In genomic region chr16:66274335-66275110, GRCh38 we compare ENCODE assay signal across 8 cellular contexts.
DNase-seq lines count a peak whose midpoint lies in the region; ATAC-seq and TF ChIP-seq lines count a peak whose summit lies in the region.

No MANE protein-coding gene starts in this region.

- CTCF ChIA-PET in A673 (lab: Charles Lee), result interaction anchor here (1.0 kb wide), 1 partner anchor 200 kb away, joined by 3 read pairs; no protein-coding TSS in a partner anchor

- DNase-seq in A673 (ENCODE audit: low spot score) (peak; percentile 72), GM10266 (ENCODE audit: extremely low spot score) (peak; percentile 51), NCI-H2171 (lab: John Stamatoyannopoulos, UW) (peak; percentile 24), cardiac fibroblast (ENCODE audit: low read depth in 2 of 2) (peak; percentile 64 to 65), retinal pigment epithelial cell (ENCODE audit: low read depth) (no peak)

- intact Hi-C loops in A673 (cut with micrococcal nuclease; ENCODE audit: unreplicated experiment), result loop anchor here (1.0 to 10.0 kb wide), 3 partner anchors 41 to 620 kb away; no protein-coding TSS in a partner anchor

- H3K9me3 ChIP-seq in A673 (ENCODE audit: low read depth, low read length, poor library complexity, severe bottlenecking), result no peaks in the 10 kb centered on the region

- H3K36me3 ChIP-seq in A673 (ENCODE audit: insufficient read depth, low read length, poor library complexity, severe bottlenecking), result no peaks in the 10 kb centered on the region

- H3K4me3 ChIP-seq in A673 (ENCODE audit: low read depth, low read length, poor library complexity, severe bottlenecking) (no peak overlapping the region), cardiac fibroblast (replicated peaks in 1 of 2; ENCODE audit: low read depth in 2 of 2, low read length in 2 of 2) (no peak overlapping the region), retinal pigment epithelial cell (ENCODE audit: low read length) (no peak overlapping the region)

- POLR2A ChIA-PET in A673 (lab: Charles Lee; ENCODE audit: low non-redundant PET), result interaction anchor here (1.0 kb wide), 1 partner anchor 731 kb away, joined by 3 read pairs; no protein-coding TSS in a partner anchor

- no peak for ATAC-seq in GM21390 (IDR thresholded peaks at IDR 0.05; ENCODE audit: unreplicated experiment)
- no peak for ATAC-seq in HG03565 (IDR thresholded peaks at IDR 0.05; ENCODE audit: unreplicated experiment)
- ATAC-seq in HG03175 (IDR thresholded peaks at IDR 0.05; ENCODE audit: unreplicated experiment), result no peak

- H3K27ac ChIP-seq in A673 (ENCODE audit: low read depth, low read length, poor library complexity, severe bottlenecking), result peak overlapping the region; percentile 76

- TF ChIP-seq CTCF in A673 (conservative IDR thresholded peaks at IDR 0.05; ENCODE audit: low read depth, low read length) (peak; percentile 49), GM10266 (IDR thresholded peaks at IDR 0.05; ENCODE audit: control insufficient read depth, insufficient read depth, low read depth, missing control alignments) (peak; percentile 1), cardiac fibroblast (IDR thresholded peaks at IDR 0.05; ENCODE audit: low read depth, low read length) (peak; percentile 51), retinal pigment epithelial cell (conservative IDR thresholded peaks at IDR 0.05; ENCODE audit: low read depth, low read length) (peak; percentile 44)

- H3K4me1 ChIP-seq in A673 (ENCODE audit: insufficient read depth, low read length, poor library complexity, severe bottlenecking), result peaks cover 20% of the 10 kb centered on the region

- no TSS peak for BruUV-seq in A673 (replicated peaks; lab: Mats Ljungman, UMichigan)

- H3K27me3 ChIP-seq in A673 (replicated peaks; ENCODE audit: insufficient read depth, low read depth, low read length, poor library complexity), result no peaks in the 10 kb centered on the region

Comparison
In these comparisons a context has a peak if more than half of its experiments do, and no peak if none do; other contexts are left out.
1. CTCF ChIP-seq: peak in every context shown above with its lines; median percentile 51 in cardiac fibroblast; 49 in A673; 44 in retinal pigment epithelial cell; 1 in GM10266.